ENCODE assay signal across 14 cellular contexts in the genomic region with DNA sequence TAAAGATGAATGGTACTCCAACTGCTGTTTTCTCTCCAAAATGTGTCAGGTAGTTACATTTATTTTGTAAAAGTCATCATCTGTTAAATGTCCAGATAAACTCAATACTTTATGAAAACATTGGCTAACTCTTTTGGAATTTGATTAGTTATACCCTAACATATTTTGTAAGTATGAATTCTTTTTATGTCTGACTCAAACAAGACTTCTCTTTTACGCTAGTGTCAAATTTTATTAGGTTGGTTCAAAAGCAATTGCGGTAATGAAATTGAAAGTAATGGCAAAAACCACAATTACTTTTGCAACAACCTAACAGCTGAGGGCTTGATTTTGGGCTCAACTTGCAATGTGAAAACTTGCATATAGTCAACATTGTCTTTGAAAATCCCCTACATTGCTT. TPM values are rescaled to one million over a fixed set of nuclear protein-coding genes. Genes with fewer than 3 reads are reported as not detected.
DNase-seq lines count a peak whose midpoint lies in the region; ATAC-seq and TF ChIP-seq lines count a peak whose summit lies in the region.
"Had no signal": no experiment of that assay in that cellular context is flagged by ENCODE, and none has a peak within 500 bp of the region (broad histone marks: within the 10 kb centered on the region; RNA-seq: fewer than 3 reads in every experiment).

No MANE protein-coding gene starts in this region.

- no peaks in the 10 kb centered on the region for H3K36me3 Mint-ChIP-seq in chondrocyte (ENCODE audit: low read depth)
- H3K36me3 Mint-ChIP-seq: activated CD4-positive, alpha-beta memory T cell treated with anti-CD3 and anti-CD28 coated beads for 36 hours had no signal

- peak; percentile 71 for DNase-seq in NB4 (ENCODE audit: low read depth)
- no peak for DNase-seq in chondrocyte (ENCODE audit: low spot score)
- no peak for DNase-seq in activated effector memory CD4-positive, alpha-beta T cell treated with anti-CD3 and anti-CD28 coated beads, Interleukin-2, amount 50 U/mL, for 16 hours
- no peak for DNase-seq in stimulated activated CD4-positive, alpha-beta T cell treated with anti-CD3 and anti-CD28 coated beads, Interleukin-4, amount 100 ng/mL, for 1 hour
- DNase-seq: activated CD4-positive, alpha-beta memory T cell treated with anti-CD3 and anti-CD28 coated beads for 36 hours; anterior cingulate cortex; dorsolateral prefrontal cortex; hippocampal formation; left cardiac atrium; NCI-H2081; NCI-H774 had no signal

- peak; percentile 47 for ATAC-seq in GM18909 (IDR thresholded peaks at IDR 0.05; ENCODE audit: poor library complexity, unreplicated experiment)
- ATAC-seq in GM18873 (IDR thresholded peaks at IDR 0.05; ENCODE audit: low FRiP score, unreplicated experiment): no peak
- ATAC-seq: left cardiac atrium had no signal

- H3K36me3 ChIP-seq in skeletal muscle satellite cell (ENCODE audit: insufficient read depth, low read length): no peaks in the 10 kb centered on the region

- H3K27me3 ChIP-seq in skeletal muscle satellite cell (ENCODE audit: control insufficient read depth, insufficient read depth, low read length): no peaks in the 10 kb centered on the region
- H3K27me3 ChIP-seq: dorsolateral prefrontal cortex had no signal

- peaks cover 7% of the 10 kb centered on the region for H3K9me3 Mint-ChIP-seq in chondrocyte (ENCODE audit: low read depth)
- H3K9me3 Mint-ChIP-seq: activated CD4-positive, alpha-beta memory T cell treated with anti-CD3 and anti-CD28 coated beads for 36 hours had no signal

- no peak overlapping the region for H3K4me3 ChIP-seq in NB4 (ENCODE audit: low read depth, low read length)
- peak overlapping the region; percentile 27 for H3K4me3 ChIP-seq in skeletal muscle satellite cell (ENCODE audit: low read length)
- H3K4me3 ChIP-seq: dorsolateral prefrontal cortex had no signal

- H3K9ac ChIP-seq in skeletal muscle satellite cell (ENCODE audit: low read depth, low read length): no peak overlapping the region

- peaks cover 56% of the 10 kb centered on the region for H3K4me1 Mint-ChIP-seq in chondrocyte (ENCODE audit: low read depth)

- H3K9me3 ChIP-seq in skeletal muscle satellite cell (replicated peaks; ENCODE audit: low read length): peaks cover 6% of the 10 kb centered on the region

- TF ChIP-seq POLR2A in NB4 (IDR thresholded peaks at IDR 0.05; ENCODE audit: extremely low read depth, insufficient read length): no peak

- peak overlapping the region; percentile 3 for H3K27ac Mint-ChIP-seq in chondrocyte (ENCODE audit: unreplicated experiment)
- H3K27ac Mint-ChIP-seq: activated CD4-positive, alpha-beta memory T cell treated with anti-CD3 and anti-CD28 coated beads for 36 hours had no signal

- no peak overlapping the region for H3K4me3 Mint-ChIP-seq in chondrocyte (ENCODE audit: unreplicated experiment)
- H3K4me3 Mint-ChIP-seq: activated CD4-positive, alpha-beta memory T cell treated with anti-CD3 and anti-CD28 coated beads for 36 hours had no signal

- no peaks in the 10 kb centered on the region for H3K27me3 Mint-ChIP-seq in chondrocyte (ENCODE audit: low read depth)
- H3K27me3 Mint-ChIP-seq: activated CD4-positive, alpha-beta memory T cell treated with anti-CD3 and anti-CD28 coated beads for 36 hours had no signal

- no peak for TF ChIP-seq CTCF in NB4 (IDR thresholded peaks at IDR 0.05; ENCODE audit: low read depth, low read length)
- TF ChIP-seq CTCF in chondrocyte (IDR thresholded peaks at IDR 0.05): no peak

- H3K4me1 ChIP-seq in skeletal muscle satellite cell (ENCODE audit: control insufficient read depth, insufficient read depth, low read length): peaks cover 36% of the 10 kb centered on the region

- H3K4me2 ChIP-seq in skeletal muscle satellite cell (ENCODE audit: low read length): peak overlapping the region; percentile 55

RNA-seq across cellular contexts. Expression of a gene that starts 41.0 kb away (rescaled TPM):
- 47.2 to 58.9 TPM (median 58.5 TPM) in 3 replicates for total RNA-seq in chondrocyte
- total RNA-seq in skeletal muscle satellite cell (2012; rRNA removed): 22.1 and 31.9 TPM in 2 replicates
